In the genomic region with DNA sequence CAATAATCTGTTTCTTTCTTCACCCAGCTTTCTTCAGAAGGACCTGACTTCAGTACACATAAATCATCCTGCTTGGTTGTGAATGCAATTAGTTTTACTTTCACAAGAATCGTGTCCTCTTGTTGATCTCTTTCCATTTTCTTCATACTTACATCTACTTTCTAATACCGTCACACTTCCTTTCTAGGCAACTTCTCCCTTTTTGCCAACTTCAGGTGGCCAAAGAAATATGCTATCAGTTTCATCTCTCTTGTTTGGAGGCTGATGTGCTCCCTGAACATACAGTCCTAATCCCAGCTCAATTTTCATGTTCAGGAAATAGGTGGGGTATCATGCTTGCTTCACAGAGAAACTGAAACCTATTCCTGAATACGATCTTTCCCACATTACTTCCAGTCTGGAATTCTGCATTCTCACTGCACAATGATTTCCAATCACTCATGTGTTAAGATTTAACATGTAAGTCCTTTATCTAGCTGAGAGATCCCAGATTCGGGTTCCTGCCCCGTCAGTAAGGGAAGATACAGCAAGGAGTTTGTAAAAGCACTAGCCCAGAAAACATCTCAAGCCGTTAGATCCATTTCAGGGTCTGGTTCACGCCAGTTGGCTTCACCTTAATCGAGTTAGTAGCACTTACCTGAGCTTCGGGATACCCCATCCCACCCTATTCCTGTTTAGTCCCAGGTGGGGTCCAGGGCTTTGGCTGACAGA, we compare ENCODE assay signal across 8 cellular contexts. TPM values are rescaled to one million over a fixed set of nuclear protein-coding genes. Genes with fewer than 3 reads are reported as not detected.
A peak's percentile ranks its signal among the peaks of the same experiment; 100 is the strongest.
DNase-seq lines count a peak whose midpoint lies in the region; ATAC-seq and TF ChIP-seq lines count a peak whose summit lies in the region.

No MANE protein-coding gene starts in this region.

- peaks cover 30% of the 10 kb centered on the region for H3K79me2 ChIP-seq in GM23338 (replicated peaks; ENCODE audit: insufficient read depth)

- intact Hi-C loops in A673 (cut with micrococcal nuclease; ENCODE audit: unreplicated experiment), result no loop called here
- intact Hi-C loops in gastrocnemius medialis (cut with DNase I; ENCODE audit: low total_unique reads), result loop anchor here (5.0 kb wide), 1 partner anchor 753 kb away; no protein-coding TSS in a partner anchor

- peaks cover 3% of the 10 kb centered on the region; the same call in 1 of the 2 replicates for H4K20me1 ChIP-seq in GM23338 (replicated peaks; ENCODE audit: insufficient read depth)

- peak overlapping the region; percentile 95 for H3K27ac ChIP-seq in A673 (ENCODE audit: low read depth, low read length, poor library complexity, severe bottlenecking)
- H3K27ac ChIP-seq in GM23338 (ENCODE audit: low read depth), result no peak overlapping the region
- peak overlapping the region; percentile 81 for H3K27ac ChIP-seq in foreskin keratinocyte
- H3K27ac ChIP-seq in gastrocnemius medialis, result peak overlapping the region; percentile 88 to 97 (median 96)

- H3K36me3 Mint-ChIP-seq in GM23338 (ENCODE audit: low read depth), result no peaks in the 10 kb centered on the region

- peak overlapping the region; percentile 72 for H3K4me3 Mint-ChIP-seq in GM23338

- TF ChIP-seq POLR2A in gastrocnemius medialis (IDR thresholded peaks at IDR 0.05), result no peak

- H2AFZ ChIP-seq in GM23338, result no peak overlapping the region; the same call in 1 of the 2 replicates

- peaks cover 12% of the 10 kb centered on the region for H3K4me1 ChIP-seq in A673 (ENCODE audit: insufficient read depth, low read length, poor library complexity, severe bottlenecking)
- H3K4me1 ChIP-seq in GM23338 (ENCODE audit: insufficient read depth), result peaks cover 28% of the 10 kb centered on the region
- peaks cover 3% of the 10 kb centered on the region for H3K4me1 ChIP-seq in foreskin keratinocyte
- peaks cover 39 to 43% of the 10 kb centered on the region in 2 donors for H3K4me1 ChIP-seq in gastrocnemius medialis

- no peaks in the 10 kb centered on the region for H3K9me3 Mint-ChIP-seq in GM23338

- POLR2A ChIA-PET in A673 (lab: Charles Lee; ENCODE audit: low non-redundant PET), result no interaction called here

- no peak for DNase-seq in A673 (ENCODE audit: low spot score)
- peak; percentile 14 for DNase-seq in GM23338 (ENCODE audit: low spot score)
- DNase-seq in foreskin keratinocyte, result peak in 1 of 2 donors; percentile 22
- DNase-seq in gastrocnemius medialis, result no peak
- no peak for DNase-seq in NCI-H2081 treated with DMSO at 0.1 percent for 48 hours (lab: John Stamatoyannopoulos, UW)
- DNase-seq in GOT3 (lab: John Stamatoyannopoulos, UW), result no peak
- DNase-seq in HPDE6-E6E7 (ENCODE audit: extremely low spot score), result no peak

- H3K27me3 Mint-ChIP-seq in GM23338 (ENCODE audit: insufficient read depth, low read depth, poor library complexity), result peaks cover 2% of the 10 kb centered on the region

- H3K36me3 ChIP-seq in A673 (ENCODE audit: insufficient read depth, low read length, poor library complexity, severe bottlenecking), result no peaks in the 10 kb centered on the region
- no peaks in the 10 kb centered on the region for H3K36me3 ChIP-seq in GM23338 (ENCODE audit: insufficient read depth)
- no peaks in the 10 kb centered on the region for H3K36me3 ChIP-seq in gastrocnemius medialis

- TF ChIP-seq CTCF in A673 (conservative IDR thresholded peaks at IDR 0.05; ENCODE audit: low read depth, low read length) (no peak), GM23338 (conservative IDR thresholded peaks at IDR 0.05; ENCODE audit: low read depth in 2 of 2) (no peak), WI38 (IDR thresholded peaks at IDR 0.05; ENCODE audit: low read depth, low read length) (no peak), foreskin keratinocyte (conservative IDR thresholded peaks at IDR 0.05) (no peak), gastrocnemius medialis (IDR thresholded peaks at IDR 0.05 in 4 of 5, conservative IDR thresholded peaks at IDR 0.05 in 1 of 5) (no peak)

- BruUV-seq in A673 (replicated peaks; lab: Mats Ljungman, UMichigan), result no TSS peak

- CTCF ChIA-PET in A673 (lab: Charles Lee), result no interaction called here

- no peak overlapping the region for H3K27ac Mint-ChIP-seq in GM23338

- peaks cover 22% of the 10 kb centered on the region for H3K4me1 Mint-ChIP-seq in GM23338

- ATAC-seq in GM23338 (no peak), foreskin keratinocyte (no peak), gastrocnemius medialis (no peak)

- H3K27me3 ChIP-seq in A673 (replicated peaks; ENCODE audit: insufficient read depth, low read depth, low read length, poor library complexity) (no peaks in the 10 kb centered on the region), GM23338 (ENCODE audit: insufficient read depth) (no peaks in the 10 kb centered on the region), foreskin keratinocyte (no peaks in the 10 kb centered on the region), gastrocnemius medialis (no peaks in the 10 kb centered on the region)

- H3K9me2 ChIP-seq in GM23338 (ENCODE audit: insufficient read depth), result no peaks in the 10 kb centered on the region

- H3K9me3 ChIP-seq in A673 (ENCODE audit: low read depth, low read length, poor library complexity, severe bottlenecking), result no peaks in the 10 kb centered on the region
- no peaks in the 10 kb centered on the region for H3K9me3 ChIP-seq in gastrocnemius medialis

- H3K4me3 ChIP-seq in A673 (ENCODE audit: low read depth, low read length, poor library complexity, severe bottlenecking), result peak overlapping the region; percentile 84
- peak overlapping the region; percentile 82 for H3K4me3 ChIP-seq in GM23338
- H3K4me3 ChIP-seq in WI38 (ENCODE audit: low read depth, low read length), result peak overlapping the region; percentile 96
- peak overlapping the region; percentile 65 to 88 (median 80) for H3K4me3 ChIP-seq in gastrocnemius medialis

- 0 out of 2 replicates have a peak, but pooled peaks cover 7% of the 10 kb centered on the region for H3F3A ChIP-seq in GM23338 (replicated peaks; ENCODE audit: low read depth)

- in situ Hi-C loops in gastrocnemius medialis (cut with MboI; ENCODE audit: low sequenced_read_pairs in 4 of 4), result loop anchor here (5.0 to 10.0 kb wide), 4 partner anchors 96 to 224 kb away; a partner anchor contains a TSS

- H3K4me2 ChIP-seq in GM23338, result peak overlapping the region; percentile 95

TF ChIP-seq in GM23338, 12 proteins besides CTCF, POLR2A, EP300 and RAD21 (continues in another document):
- no peak for TF ChIP-seq ZNF114 (CRISPR knock-in tag; IDR thresholded peaks at IDR 0.05)
- TF ChIP-seq, protein P1, sequence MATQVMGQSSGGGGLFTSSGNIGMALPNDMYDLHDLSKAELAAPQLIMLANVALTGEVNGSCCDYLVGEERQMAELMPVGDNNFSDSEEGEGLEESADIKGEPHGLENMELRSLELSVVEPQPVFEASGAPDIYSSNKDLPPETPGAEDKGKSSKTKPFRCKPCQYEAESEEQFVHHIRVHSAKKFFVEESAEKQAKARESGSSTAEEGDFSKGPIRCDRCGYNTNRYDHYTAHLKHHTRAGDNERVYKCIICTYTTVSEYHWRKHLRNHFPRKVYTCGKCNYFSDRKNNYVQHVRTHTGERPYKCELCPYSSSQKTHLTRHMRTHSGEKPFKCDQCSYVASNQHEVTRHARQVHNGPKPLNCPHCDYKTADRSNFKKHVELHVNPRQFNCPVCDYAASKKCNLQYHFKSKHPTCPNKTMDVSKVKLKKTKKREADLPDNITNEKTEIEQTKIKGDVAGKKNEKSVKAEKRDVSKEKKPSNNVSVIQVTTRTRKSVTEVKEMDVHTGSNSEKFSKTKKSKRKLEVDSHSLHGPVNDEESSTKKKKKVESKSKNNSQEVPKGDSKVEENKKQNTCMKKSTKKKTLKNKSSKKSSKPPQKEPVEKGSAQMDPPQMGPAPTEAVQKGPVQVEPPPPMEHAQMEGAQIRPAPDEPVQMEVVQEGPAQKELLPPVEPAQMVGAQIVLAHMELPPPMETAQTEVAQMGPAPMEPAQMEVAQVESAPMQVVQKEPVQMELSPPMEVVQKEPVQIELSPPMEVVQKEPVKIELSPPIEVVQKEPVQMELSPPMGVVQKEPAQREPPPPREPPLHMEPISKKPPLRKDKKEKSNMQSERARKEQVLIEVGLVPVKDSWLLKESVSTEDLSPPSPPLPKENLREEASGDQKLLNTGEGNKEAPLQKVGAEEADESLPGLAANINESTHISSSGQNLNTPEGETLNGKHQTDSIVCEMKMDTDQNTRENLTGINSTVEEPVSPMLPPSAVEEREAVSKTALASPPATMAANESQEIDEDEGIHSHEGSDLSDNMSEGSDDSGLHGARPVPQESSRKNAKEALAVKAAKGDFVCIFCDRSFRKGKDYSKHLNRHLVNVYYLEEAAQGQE (IDR thresholded peaks at IDR 0.05; ENCODE audit: unreplicated experiment), result no peak
- TF ChIP-seq CREB1 (CRISPR knock-in tag; IDR thresholded peaks at IDR 0.05; ENCODE audit: low read depth), result no peak
- no peak for TF ChIP-seq EZH2 (IDR thresholded peaks at IDR 0.05; ENCODE audit: low read depth, unreplicated experiment)
- TF ChIP-seq, protein P2, sequence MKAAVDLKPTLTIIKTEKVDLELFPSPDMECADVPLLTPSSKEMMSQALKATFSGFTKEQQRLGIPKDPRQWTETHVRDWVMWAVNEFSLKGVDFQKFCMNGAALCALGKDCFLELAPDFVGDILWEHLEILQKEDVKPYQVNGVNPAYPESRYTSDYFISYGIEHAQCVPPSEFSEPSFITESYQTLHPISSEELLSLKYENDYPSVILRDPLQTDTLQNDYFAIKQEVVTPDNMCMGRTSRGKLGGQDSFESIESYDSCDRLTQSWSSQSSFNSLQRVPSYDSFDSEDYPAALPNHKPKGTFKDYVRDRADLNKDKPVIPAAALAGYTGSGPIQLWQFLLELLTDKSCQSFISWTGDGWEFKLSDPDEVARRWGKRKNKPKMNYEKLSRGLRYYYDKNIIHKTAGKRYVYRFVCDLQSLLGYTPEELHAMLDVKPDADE (IDR thresholded peaks at IDR 0.05), result no peak
- TF ChIP-seq JUNB (IDR thresholded peaks at IDR 0.05; ENCODE audit: unreplicated experiment), result no peak
- TF ChIP-seq EZH2phosphoT487 (IDR thresholded peaks at IDR 0.05; ENCODE audit: unreplicated experiment), result no peak
- no peak for TF ChIP-seq NANOG (IDR thresholded peaks at IDR 0.05; ENCODE audit: borderline replicate concordance)
- TF ChIP-seq POLR2AphosphoS5 (IDR thresholded peaks at IDR 0.05; ENCODE audit: low read depth), result no peak
- no peak for TF ChIP-seq ZNF331 (CRISPR knock-in tag; IDR thresholded peaks at IDR 0.05; ENCODE audit: low read depth)

RNA-seq across cellular contexts. Expression of a gene that starts 1.0 kb away (rescaled TPM):
- total RNA-seq in A673 (2021), result 31.0 and 31.1 TPM in 2 replicates
- 10.1 and 12.4 TPM in 2 replicates for total RNA-seq in GM23338 (2014; rRNA removed; shearing (Covaris generic))
- 15.5 and 16.4 TPM in 2 replicates for polyA plus RNA-seq in GM23338 (2016; fragmentation: Nextera tagmentation; extraction: Ambion mirVana)
- 30.1 and 36.2 TPM in 2 replicates for total RNA-seq in foreskin keratinocyte
- polyA plus RNA-seq in foreskin keratinocyte, result 42.1 and 44.4 TPM in 2 replicates
- total RNA-seq in gastrocnemius medialis, result 10 to 100 TPM; 20.7 to 38.3 (median 26.1) TPM

RNA-seq across cellular contexts. Expression of a gene that starts 40.1 kb away (rescaled TPM):
- 10.1 and 11.1 TPM in 2 replicates for total RNA-seq in A673 (2021)
- 11.8 and 12.6 TPM in 2 replicates for total RNA-seq in GM23338 (2014; rRNA removed; shearing (Covaris generic))
- polyA plus RNA-seq in GM23338 (2016; fragmentation: Nextera tagmentation; extraction: Ambion mirVana), result 1.0 and 1.7 TPM in 2 replicates
- 11.8 and 13.3 TPM in 2 replicates for total RNA-seq in foreskin keratinocyte
- 1.4 and 2.1 TPM in 2 replicates for polyA plus RNA-seq in foreskin keratinocyte
- 1 to 10 TPM in 2 of 4 donors, under 1 TPM in 2; 0.32 to 1.1 (median 0.76) TPM for total RNA-seq in gastrocnemius medialis
